Comparison of ENCODE assay signal across 10 cellular contexts in the genomic region with DNA sequence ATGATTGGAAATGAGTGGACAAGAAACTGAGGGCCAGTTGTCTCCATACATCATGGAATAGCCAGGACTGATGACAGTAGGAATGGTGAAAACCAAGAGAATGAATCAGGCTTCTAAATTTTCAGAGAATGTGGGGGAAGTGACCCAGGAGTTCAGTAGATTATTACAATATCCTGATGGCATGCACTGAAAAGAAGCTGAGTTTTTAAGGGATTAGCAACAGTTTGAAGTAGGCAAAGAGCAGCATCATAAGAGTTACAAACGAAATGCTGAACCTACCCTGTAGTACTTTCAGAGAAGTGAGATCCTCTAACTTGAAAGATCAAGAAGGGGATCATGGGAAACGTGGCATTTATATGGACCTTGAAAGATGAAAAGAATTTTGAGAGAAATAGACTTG. TPM values are rescaled to one million over a fixed set of nuclear protein-coding genes. Genes with fewer than 3 reads are reported as not detected.
DNase-seq lines count a peak whose midpoint lies in the region; ATAC-seq and TF ChIP-seq lines count a peak whose summit lies in the region.
"Had no signal": no experiment of that assay in that cellular context is flagged by ENCODE, and none has a peak within 500 bp of the region (broad histone marks: within the 10 kb centered on the region; RNA-seq: fewer than 3 reads in every experiment).

No MANE protein-coding gene starts in this region.

- H3K4me3 ChIP-seq in RWPE2 (ENCODE audit: severe bottlenecking) (no peak overlapping the region), foreskin fibroblast (ENCODE audit: low read depth in 1 of 2, low read length in 2 of 2) (peak overlapping the region in 1 of 2 donors; percentile 9), skeletal muscle tissue (ENCODE audit: low read length in 3 of 3) (no peak overlapping the region), esophagus squamous epithelium (no peak overlapping the region)
- H3K4me3 ChIP-seq: psoas muscle had no signal

- TF ChIP-seq POLR2A in esophagus squamous epithelium (IDR thresholded peaks at IDR 0.05) = no peak

- 4 to 11% methylated on average over 2 of the region's 2 CpGs for WGBS in esophagus squamous epithelium, 2 donors

- H3K36me3 ChIP-seq in RWPE2 (ENCODE audit: low read depth) = no peaks in the 10 kb centered on the region
- no peaks in the 10 kb centered on the region for H3K36me3 ChIP-seq in skeletal muscle tissue (ENCODE audit: control insufficient read depth in 3 of 3, insufficient read depth in 3 of 3, low read length in 3 of 3)
- no peaks in the 10 kb centered on the region for H3K36me3 ChIP-seq in esophagus squamous epithelium
- H3K36me3 ChIP-seq: esophagus muscularis mucosa had no signal

- no peak for TF ChIP-seq CTCF in RWPE2 (IDR thresholded peaks at IDR 0.05; ENCODE audit: poor library complexity, severe bottlenecking)
- no peak for TF ChIP-seq CTCF in foreskin fibroblast (IDR thresholded peaks at IDR 0.05; ENCODE audit: low read depth, low read length)
- no peak for TF ChIP-seq CTCF in esophagus squamous epithelium (IDR thresholded peaks at IDR 0.05)

- H3K4me1 ChIP-seq in RWPE2 (ENCODE audit: insufficient read depth, poor library complexity, severe bottlenecking) (peaks cover 3% of the 10 kb centered on the region), skeletal muscle tissue (ENCODE audit: control insufficient read depth in 3 of 3, insufficient read depth in 3 of 3, low read length in 3 of 3) (no peaks in the 10 kb centered on the region), esophagus squamous epithelium (peaks cover 0 to 11% (median 3%) of the 10 kb centered on the region in 3 donors)
- H3K4me1 ChIP-seq: psoas muscle had no signal

- no peaks in the 10 kb centered on the region for H3K9me3 ChIP-seq in RWPE2 (ENCODE audit: severe bottlenecking)
- no peaks in the 10 kb centered on the region for H3K9me3 ChIP-seq in skeletal muscle tissue (ENCODE audit: control insufficient read depth in 3 of 3, low read length in 3 of 3)
- no peaks in the 10 kb centered on the region for H3K9me3 ChIP-seq in esophagus squamous epithelium
- H3K9me3 ChIP-seq: esophagus muscularis mucosa, psoas muscle had no signal

- DNase-seq in GM04503 (ENCODE audit: low read depth) (peak; percentile 69), RWPE2 (ENCODE audit: low spot score) (no peak), foreskin fibroblast (peak; percentile 39 to 70), NCI-H345 treated with DMSO at 0.1 percent for 48 hours (lab: John Stamatoyannopoulos, UW; ENCODE audit: unreplicated experiment) (no peak), esophagus squamous epithelium (lab: John Stamatoyannopoulos, UW) (no peak)

- H3K9ac ChIP-seq in skeletal muscle tissue (ENCODE audit: low read depth in 1 of 3, low read length in 3 of 3) = no peak overlapping the region

- H3K27me3 ChIP-seq in RWPE2 (ENCODE audit: insufficient read depth, poor library complexity, severe bottlenecking) (no peaks in the 10 kb centered on the region), skeletal muscle tissue (ENCODE audit: control insufficient read depth in 3 of 3, insufficient read depth in 3 of 3, low read length in 3 of 3) (peaks cover 0 to 9% (median 0%) of the 10 kb centered on the region in 3 donors), esophagus squamous epithelium (peaks cover 0 to 16% (median 0%) of the 10 kb centered on the region in 4 donors)
- H3K27me3 ChIP-seq: esophagus muscularis mucosa had no signal

- H3K27ac ChIP-seq in RWPE2 (ENCODE audit: poor library complexity, severe bottlenecking) (peak overlapping the region; percentile 62), skeletal muscle tissue (ENCODE audit: low read depth, low read length) (peak overlapping the region; percentile 48), esophagus squamous epithelium (no peak overlapping the region)
- H3K27ac ChIP-seq: psoas muscle had no signal

- ATAC-seq in RWPE2 (ENCODE audit: low read depth) = no peak
- ATAC-seq in HG03469 (IDR thresholded peaks at IDR 0.05; ENCODE audit: unreplicated experiment) = no peak
- no peak for ATAC-seq in GM21447 (IDR thresholded peaks at IDR 0.05; ENCODE audit: unreplicated experiment)

- intact Hi-C loops in esophagus squamous epithelium (cut with DNase I) = loop anchor here (5.0 kb wide), 1 partner anchor 138 kb away; no protein-coding TSS in a partner anchor

RNA-seq across cellular contexts. Expression of a gene that starts 13.2 kb away (rescaled TPM):
- total RNA-seq in skeletal muscle tissue (0.52 TPM), esophagus squamous epithelium (not detected)

Comparison
In these comparisons a context has a peak if more than half of its experiments do, and no peak if none do; other contexts are left out.
1. DNase-seq: peak in GM04503 (single experiment) and foreskin fibroblast (2 of 2); none in RWPE2 (single experiment), NCI-H345 treated with DMSO at 0.1 percent for 48 hours (single experiment) and esophagus squamous epithelium (single experiment).
2. H3K27ac ChIP-seq: peak in RWPE2 (single experiment) and skeletal muscle tissue (single experiment); none in esophagus squamous epithelium (0 of 4).